Comparison of ENCODE assay signal across 24 cellular contexts in the genomic region with DNA sequence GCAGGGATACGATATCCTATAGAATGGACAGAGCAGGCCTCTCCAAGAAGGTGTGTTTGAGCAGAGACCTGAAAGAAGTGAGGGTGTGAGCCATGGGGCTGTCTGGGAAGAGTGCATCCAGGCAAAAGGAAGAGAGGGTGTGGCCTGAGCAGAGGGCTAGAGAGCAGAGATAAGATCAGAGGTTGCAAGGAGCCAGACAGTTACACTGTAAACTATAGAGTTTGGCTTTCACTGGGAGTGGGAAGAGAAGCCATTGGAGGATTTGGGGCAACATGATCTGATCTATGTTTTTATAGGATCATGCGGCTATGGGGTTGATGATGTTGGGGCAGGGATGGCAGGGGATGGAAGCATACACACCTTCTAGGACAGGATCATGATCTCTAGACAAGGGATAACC.
"Had no signal": no experiment of that assay in that cellular context is flagged by ENCODE, and none has a peak within 500 bp of the region (broad histone marks: within the 10 kb centered on the region; RNA-seq: fewer than 3 reads in every experiment).

No MANE protein-coding gene starts in this region.

- H3K4me3 ChIP-seq: gastroesophageal sphincter, left lung, lung, spleen, stomach, thyroid gland, upper lobe of left lung had no signal

- DNase-seq: activated CD4-positive, alpha-beta memory T cell treated with anti-CD3 and anti-CD28 coated beads for 36 hours; activated CD4-positive, alpha-beta T cell treated with anti-CD3 and anti-CD28 coated beads, Interleukin-2, amount 10 ng/mL, durations not matched to agents 24 days and 14 days; activated CD4-positive, CD25-positive, alpha-beta regulatory T cell treated with anti-CD3 and anti-CD28 coated beads, Interleukin-2, amount 50 U/mL, for 72 hours; activated CD8-positive, alpha-beta memory T cell treated with anti-CD3 and anti-CD28 coated beads, Interleukin-2, amount 50 U/mL, for 48 hours; activated gamma-delta T cell; activated naive CD4-positive, alpha-beta T cell treated with anti-CD3 and anti-CD28 coated beads, Interleukin-2, amount 10 ng/mL, durations not matched to agents 7 days and 5 days; activated T-cell treated with anti-CD3 and anti-CD28 coated beads, Interleukin-2, amount 50 U/mL, for 24 hours; amygdala; central memory CD4-positive, alpha-beta T cell; hypothalamus; immature natural killer cell; left lung; posterior cingulate gyrus; right cardiac atrium; spleen; stomach; T-helper 17 cell; T1000; thyroid gland; upper lobe of left lung; WERI-Rb-1 had no signal

- H3K27me3 ChIP-seq: gastroesophageal sphincter, left lung, spleen, stomach, thyroid gland, upper lobe of left lung had no signal

- H3K36me3 Mint-ChIP-seq: activated CD4-positive, alpha-beta memory T cell treated with anti-CD3 and anti-CD28 coated beads for 36 hours; activated naive CD4-positive, alpha-beta T cell treated with anti-CD3 and anti-CD28 coated beads, Interleukin-2, amount 10 ng/mL, durations not matched to agents 7 days and 5 days had no signal

- H3K27ac ChIP-seq: gastroesophageal sphincter, left lung, spleen, stomach, thyroid gland, upper lobe of left lung, WERI-Rb-1 had no signal

- H3K9me3 Mint-ChIP-seq: activated CD4-positive, alpha-beta memory T cell treated with anti-CD3 and anti-CD28 coated beads for 36 hours; activated naive CD4-positive, alpha-beta T cell treated with anti-CD3 and anti-CD28 coated beads, Interleukin-2, amount 10 ng/mL, durations not matched to agents 7 days and 5 days; activated T-cell treated with anti-CD3 and anti-CD28 coated beads, Interleukin-2, amount 50 U/mL, for 24 hours; immature natural killer cell; nephron had no signal

- H3K9me3 ChIP-seq: gastroesophageal sphincter, left lung, spleen, stomach, thyroid gland, upper lobe of left lung had no signal

- ATAC-seq: gastroesophageal sphincter, left lung, right cardiac atrium, T-helper 17 cell had no signal

- H3K4me1 Mint-ChIP-seq: activated naive CD4-positive, alpha-beta T cell treated with anti-CD3 and anti-CD28 coated beads, Interleukin-2, amount 10 ng/mL, durations not matched to agents 7 days and 5 days; immature natural killer cell; nephron; T-helper 17 cell had no signal

- H3K4me3 Mint-ChIP-seq: activated CD4-positive, alpha-beta memory T cell treated with anti-CD3 and anti-CD28 coated beads for 36 hours; activated CD4-positive, alpha-beta T cell treated with anti-CD3 and anti-CD28 coated beads, Interleukin-2, amount 10 ng/mL, durations not matched to agents 24 days and 14 days; activated naive CD4-positive, alpha-beta T cell treated with anti-CD3 and anti-CD28 coated beads, Interleukin-2, amount 10 ng/mL, durations not matched to agents 7 days and 5 days; activated T-cell treated with anti-CD3 and anti-CD28 coated beads, Interleukin-2, amount 50 U/mL, for 24 hours; nephron; T-helper 17 cell had no signal

- H3K36me3 ChIP-seq: gastroesophageal sphincter, left lung, spleen, stomach, thyroid gland, upper lobe of left lung, WERI-Rb-1 had no signal

- H3K4me1 ChIP-seq: left lung, spleen, stomach had no signal

- H3K27ac Mint-ChIP-seq: activated CD4-positive, alpha-beta memory T cell treated with anti-CD3 and anti-CD28 coated beads for 36 hours; activated CD4-positive, alpha-beta T cell treated with anti-CD3 and anti-CD28 coated beads, Interleukin-2, amount 10 ng/mL, durations not matched to agents 24 days and 14 days; activated naive CD4-positive, alpha-beta T cell treated with anti-CD3 and anti-CD28 coated beads, Interleukin-2, amount 10 ng/mL, durations not matched to agents 7 days and 5 days; activated T-cell treated with anti-CD3 and anti-CD28 coated beads, Interleukin-2, amount 50 U/mL, for 24 hours; immature natural killer cell; nephron; T-helper 17 cell had no signal
